8 cellular contexts compared by ENCODE assay signal in genomic region chr1:3695326-3696217, GRCh38. TPM values are rescaled to one million over a fixed set of nuclear protein-coding genes. Genes with fewer than 3 reads are reported as not detected.
DNase-seq lines count a peak whose midpoint lies in the region; ATAC-seq and TF ChIP-seq lines count a peak whose summit lies in the region.

No MANE protein-coding gene starts in this region.

- intact Hi-C loops in CD14-positive monocyte (cut with micrococcal nuclease) = loop anchor here in 1 of 2 donors (2.0 kb wide), 1 partner anchor 21 kb away; no protein-coding TSS in a partner anchor
- intact Hi-C loops in HCT116 (cut with micrococcal nuclease) = no loop called here

- TF ChIP-seq CTCF in CD14-positive monocyte (IDR thresholded peaks at IDR 0.05) = peak; percentile 86
- TF ChIP-seq CTCF in HCT116 (IDR thresholded peaks at IDR 0.05 in 2 of 3, conservative IDR thresholded peaks at IDR 0.05 in 1 of 3; ENCODE audit: borderline replicate concordance in 1 of 3, insufficient read depth in 1 of 3, low read depth in 2 of 3, low read length in 2 of 3) = peak; percentile 38 to 84 (median 76); a peak in 5 of 6 replicates
- peak; percentile 81 for TF ChIP-seq CTCF in WERI-Rb-1 (IDR thresholded peaks at IDR 0.05; ENCODE audit: low read depth, low read length)

- no peak for TF ChIP-seq RAD21 in HCT116 (IDR thresholded peaks at IDR 0.05; ENCODE audit: low read depth)

- TF ChIP-seq POLR2A in HCT116 (IDR thresholded peaks at IDR 0.05; ENCODE audit: borderline replicate concordance, extremely low read depth, insufficient read depth, insufficient read length) = no peak

- H3K9me3 Mint-ChIP-seq in CD14-positive monocyte = peaks cover 0 to 3% (median 0%) of the 10 kb centered on the region in 7 donors

- H3K27me3 Mint-ChIP-seq in CD14-positive monocyte (ENCODE audit: low read depth in 3 of 3) = peaks cover 7 to 12% (median 7%) of the 10 kb centered on the region in 3 donors

- H3K4me3 ChIP-seq in HCT116 (replicated peaks in 1 of 2; ENCODE audit: low read depth in 1 of 2, low read length in 2 of 2) (no peak overlapping the region), WERI-Rb-1 (ENCODE audit: low read depth, low read length) (no peak overlapping the region)

- RAD21 ChIA-PET in HCT116 (lab: Charles Lee; ENCODE audit: low non-redundant PET in 1 of 2, low total read pairs in 2 of 2, uncharacterized antibody in 2 of 2, unreplicated experiment in 2 of 2) = interaction anchor here in 1 of 2 experiments (0.7 kb wide), 1 partner anchor 74 kb away, joined by 4 read pairs; no protein-coding TSS in a partner anchor

- CTCF ChIA-PET in HCT116 (lab: Charles Lee) = no interaction called here

- no peak overlapping the region for H3K27ac Mint-ChIP-seq in CD14-positive monocyte

- no peaks in the 10 kb centered on the region for H3K4me1 ChIP-seq in HCT116 (ENCODE audit: control insufficient read depth in 1 of 2, insufficient read depth in 2 of 2, low read length in 2 of 2)

- H4K20me1 ChIP-seq in HCT116 (ENCODE audit: insufficient read depth) = no peaks in the 10 kb centered on the region

- H3K79me2 ChIP-seq in HCT116 (ENCODE audit: insufficient read depth, low read length) = no peaks in the 10 kb centered on the region

- H2AFZ ChIP-seq in HCT116 (ENCODE audit: low read depth, low read length, poor library complexity, severe bottlenecking) = no peak overlapping the region

- peak overlapping the region; percentile 73 to 86 for H3K4me3 Mint-ChIP-seq in CD14-positive monocyte

- H3K9ac ChIP-seq in HCT116 (ENCODE audit: low read length) = no peak overlapping the region

- no TSS peak for BruUV-seq in HCT116 (replicated peaks; lab: Mats Ljungman, UMichigan)

- H3K9me2 ChIP-seq in HCT116 (ENCODE audit: insufficient read depth) = no peaks in the 10 kb centered on the region

- peak; percentile 97 for ATAC-seq in HCT116
- no peak for ATAC-seq in GM19324 (IDR thresholded peaks at IDR 0.05; ENCODE audit: low FRiP score, unreplicated experiment)
- no peak for ATAC-seq in HG02870 (IDR thresholded peaks at IDR 0.05; ENCODE audit: unreplicated experiment)

- H3K27me3 ChIP-seq in HCT116 (ENCODE audit: insufficient read depth, low read length) = no peaks in the 10 kb centered on the region
- no peaks in the 10 kb centered on the region for H3K27me3 ChIP-seq in WERI-Rb-1 (ENCODE audit: insufficient read depth, low read depth, severe bottlenecking)

- POLR2A ChIA-PET in HCT116 (lab: Charles Lee) = no interaction called here

- H3K36me3 ChIP-seq in HCT116 (ENCODE audit: control insufficient read depth in 1 of 2, insufficient read depth in 2 of 2, low read length in 2 of 2) = no peaks in the 10 kb centered on the region
- H3K36me3 ChIP-seq in WERI-Rb-1 = peaks cover 16% of the 10 kb centered on the region

- H3K27ac ChIP-seq in HCT116 (ENCODE audit: low read depth, low read length) (no peak overlapping the region), WERI-Rb-1 (no peak overlapping the region), substantia nigra (ENCODE audit: low read depth, low read length, poor library complexity, severe bottlenecking) (no peak overlapping the region)

- H3K4me2 ChIP-seq in HCT116 (ENCODE audit: low read length) = no peak overlapping the region

- no peaks in the 10 kb centered on the region for H3K9me3 ChIP-seq in HCT116 (ENCODE audit: control insufficient read depth in 1 of 2, insufficient read depth in 1 of 2, low read depth in 1 of 2, low read length in 2 of 2)
- H3K9me3 ChIP-seq in WERI-Rb-1 (ENCODE audit: severe bottlenecking) = peaks cover 4% of the 10 kb centered on the region

- DNase-seq in CD14-positive monocyte (ENCODE audit: low spot score) = no peak
- no peak for DNase-seq in HCT116 (ENCODE audit: low read depth, low spot score)
- DNase-seq in WERI-Rb-1 = peak; percentile 70
- DNase-seq in dermis microvascular lymphatic vessel endothelial cell (ENCODE audit: low read depth in 2 of 2) = peak; percentile 9 to 42
- DNase-seq in lung microvascular endothelial cell (ENCODE audit: low read depth in 2 of 2) = peak; percentile 50 to 62
- DNase-seq in substantia nigra (lab: John Stamatoyannopoulos, UW) = peak in 41 of 49 donors; percentile 8 to 75 (median 32)

- H3K4me1 Mint-ChIP-seq in CD14-positive monocyte = peaks cover 8% of the 10 kb centered on the region

- H3K36me3 Mint-ChIP-seq in CD14-positive monocyte = no peaks in the 10 kb centered on the region

TF ChIP-seq in HCT116, 20 proteins besides CTCF, POLR2A, EP300 and RAD21:
- no peak for TF ChIP-seq FOSL1 (IDR thresholded peaks at IDR 0.05; ENCODE audit: low read depth)
- TF ChIP-seq ZFX (IDR thresholded peaks at IDR 0.05) = no peak
- no peak for TF ChIP-seq YY1 (IDR thresholded peaks at IDR 0.05; ENCODE audit: extremely low read depth, insufficient replicate concordance, low read depth, low read length)

RNA-seq across cellular contexts. Expression of gene TP73, which starts 43.3 kb away (rescaled TPM):
- polyA plus RNA-seq in CD14-positive monocyte = under 1 TPM in 1 of 2 donors, not detected in 1; 0.42 TPM
- total RNA-seq in HCT116 (2021; ENCODE audit: unreplicated experiment) (19.2 TPM), dermis microvascular lymphatic vessel endothelial cell (under 0.01 TPM in 1 of 2 replicates, not detected in the other), lung microvascular endothelial cell (under 0.01 TPM in 1 of 2 replicates, not detected in the other)
- 9.9 and 10.1 TPM in 2 replicates for polyA plus RNA-seq in HCT116 (2012)

RNA-seq across cellular contexts. Expression of gene WRAP73, which starts 45.7 kb away (rescaled TPM):
- 10 to 100 TPM; 26.1 to 33.2 TPM for polyA plus RNA-seq in CD14-positive monocyte
- 51.4 TPM for total RNA-seq in HCT116 (2021; ENCODE audit: unreplicated experiment)
- 43.0 and 45.5 TPM in 2 replicates for polyA plus RNA-seq in HCT116 (2012)
- total RNA-seq in dermis microvascular lymphatic vessel endothelial cell = 16.2 and 22.4 TPM in 2 replicates
- 11.1 and 14.7 TPM in 2 replicates for total RNA-seq in lung microvascular endothelial cell

RNA-seq across cellular contexts. Expression of gene CCDC27, which starts 56.7 kb away (rescaled TPM):
- polyA plus RNA-seq in CD14-positive monocyte = not detected
- total RNA-seq in HCT116 (2021; ENCODE audit: unreplicated experiment) = not detected
- polyA plus RNA-seq in HCT116 (2012) = not detected in 2 replicates
- total RNA-seq in dermis microvascular lymphatic vessel endothelial cell = not detected in 2 replicates
- total RNA-seq in lung microvascular endothelial cell = not detected in 2 replicates

Comparison
In these comparisons a context has a peak if more than half of its experiments do, and no peak if none do; other contexts are left out.
1. DNase-seq: peak in WERI-Rb-1 (single experiment), dermis microvascular lymphatic vessel endothelial cell (2 of 2), lung microvascular endothelial cell (2 of 2) and substantia nigra (41 of 49); none in CD14-positive monocyte (single experiment) and HCT116 (single experiment).
2. RNA of gene TP73, which starts 43.3 kb away (total RNA-seq): 19.2 TPM in HCT116 (single experiment); under 0.01 TPM in dermis microvascular lymphatic vessel endothelial cell and under 0.01 TPM in lung microvascular endothelial cell; every median in the first group is over 10 times any median in the second.
3. Peak in every context shown above with its lines, with median percentiles within 50 percentile points of each other: CTCF ChIP-seq.